In the genomic region with DNA sequence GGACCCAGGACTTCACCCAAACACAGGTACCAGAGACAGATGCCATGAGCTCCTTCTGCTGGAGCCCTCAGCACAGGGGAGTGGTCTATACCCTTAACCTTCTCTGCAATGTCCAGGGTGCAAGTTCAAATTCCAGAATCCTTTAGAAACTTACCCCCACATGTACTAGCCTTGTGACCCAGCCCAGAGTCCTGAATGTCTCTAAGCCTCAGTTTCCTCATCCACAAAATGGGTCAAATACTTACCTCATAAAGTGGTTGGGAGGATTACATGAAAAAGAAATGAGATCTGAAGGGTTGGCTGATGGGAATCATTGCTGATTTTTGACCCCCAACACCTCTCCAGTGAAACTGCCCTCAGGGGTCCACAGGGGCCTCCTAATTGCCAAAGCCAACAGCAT, we compare ENCODE assay signal across 19 cellular contexts. TPM values are rescaled to one million over a fixed set of nuclear protein-coding genes. Genes with fewer than 3 reads are reported as not detected.
DNase-seq lines count a peak whose midpoint lies in the region; ATAC-seq and TF ChIP-seq lines count a peak whose summit lies in the region.
"Had no signal": no experiment of that assay in that cellular context is flagged by ENCODE, and none has a peak within 500 bp of the region (broad histone marks: within the 10 kb centered on the region; RNA-seq: fewer than 3 reads in every experiment).

No MANE protein-coding gene starts in this region.

- H3K4me3 Mint-ChIP-seq in T-helper 2 cell treated with Interferon-gamma antibody and Interleukin-4, amounts not matched to agents 5 μg/mL and 100 μg/mL, for 36 hours = peak overlapping the region; percentile 88
- H3K4me3 Mint-ChIP-seq in activated CD8-positive, alpha-beta T cell treated with anti-CD3 and anti-CD28 coated beads for 36 hours = no peak overlapping the region
- peak overlapping the region in 7 of 10 donors; percentile 39 to 84 (median 78) for H3K4me3 Mint-ChIP-seq in naive thymus-derived CD4-positive, alpha-beta T cell
- H3K4me3 Mint-ChIP-seq: mesothelial cell of epicardium, WTC11 had no signal

- H3K27ac Mint-ChIP-seq in T-helper 2 cell treated with Interferon-gamma antibody and Interleukin-4, amounts not matched to agents 5 μg/mL and 100 μg/mL, for 36 hours = peak overlapping the region; percentile 64
- peak overlapping the region; percentile 100 for H3K27ac Mint-ChIP-seq in activated CD8-positive, alpha-beta T cell treated with anti-CD3 and anti-CD28 coated beads for 36 hours
- peak overlapping the region; percentile 90 to 98 (median 95) for H3K27ac Mint-ChIP-seq in naive thymus-derived CD4-positive, alpha-beta T cell
- H3K27ac Mint-ChIP-seq: WTC11 had no signal

- H3K36me3 Mint-ChIP-seq in T-helper 2 cell treated with Interferon-gamma antibody and Interleukin-4, amounts not matched to agents 5 μg/mL and 100 μg/mL, for 36 hours (ENCODE audit: low read depth) = peaks cover 78% of the 10 kb centered on the region
- H3K36me3 Mint-ChIP-seq in activated CD8-positive, alpha-beta T cell treated with anti-CD3 and anti-CD28 coated beads for 36 hours (ENCODE audit: low read depth) = peaks cover 74% of the 10 kb centered on the region
- peaks cover 0 to 47% (median 14%) of the 10 kb centered on the region in 5 donors for H3K36me3 Mint-ChIP-seq in naive thymus-derived CD4-positive, alpha-beta T cell

- H3K4me1 ChIP-seq in naive thymus-derived CD4-positive, alpha-beta T cell (ENCODE audit: control insufficient read depth in 2 of 2, insufficient read depth in 2 of 2, low read length in 2 of 2) = peaks cover 74 to 81% of the 10 kb centered on the region in 2 donors

- H3K4me3 ChIP-seq in GM12864 (ENCODE audit: low read depth, low read length) = peak overlapping the region; percentile 48
- H3K4me3 ChIP-seq in naive thymus-derived CD4-positive, alpha-beta T cell (ENCODE audit: low read length) = no peak overlapping the region
- H3K4me3 ChIP-seq: sigmoid colon, tibial nerve had no signal

- ATAC-seq in activated CD8-positive, alpha-beta T cell treated with anti-CD3 and anti-CD28 coated beads for 36 hours = no peak
- no peak for ATAC-seq in naive thymus-derived CD4-positive, alpha-beta T cell
- ATAC-seq in HG03565 (IDR thresholded peaks at IDR 0.05; ENCODE audit: unreplicated experiment) = no peak
- ATAC-seq: left cardiac atrium, WTC11 had no signal

- CTCF ChIA-PET in activated CD8-positive, alpha-beta T cell treated with anti-CD3 and anti-CD28 coated beads for 36 hours (lab: Charles Lee) = interaction anchor here (1.0 kb wide), 1 partner anchor 83 kb away, joined by 3 read pairs; no protein-coding TSS in a partner anchor
- CTCF ChIA-PET in naive thymus-derived CD4-positive, alpha-beta T cell (lab: Charles Lee) = interaction anchor here (0.6 to 0.7 kb wide), 2 partner anchors 17 to 27 kb away, joined by 3 read pairs; no protein-coding TSS in a partner anchor

- H3K9me3 Mint-ChIP-seq in T-helper 2 cell treated with Interferon-gamma antibody and Interleukin-4, amounts not matched to agents 5 μg/mL and 100 μg/mL, for 36 hours = no peaks in the 10 kb centered on the region
- H3K9me3 Mint-ChIP-seq in activated CD8-positive, alpha-beta T cell treated with anti-CD3 and anti-CD28 coated beads for 36 hours = no peaks in the 10 kb centered on the region
- no peaks in the 10 kb centered on the region for H3K9me3 Mint-ChIP-seq in naive thymus-derived CD4-positive, alpha-beta T cell
- H3K9me3 Mint-ChIP-seq: mesothelial cell of epicardium, WTC11 had no signal

- intact Hi-C loops in activated CD8-positive, alpha-beta T cell treated with anti-CD3 and anti-CD28 coated beads for 36 hours (cut with micrococcal nuclease) = no loop called here
- intact Hi-C loops in naive thymus-derived CD4-positive, alpha-beta T cell (cut with micrococcal nuclease) = no loop called here

- POLR2A ChIA-PET in activated CD8-positive, alpha-beta T cell treated with anti-CD3 and anti-CD28 coated beads for 36 hours (lab: Charles Lee) = interaction anchor here (0.6 to 2.6 kb wide), 4 partner anchors 11 to 82 kb away, joined by 3 to 11 read pairs (median 4); no protein-coding TSS in a partner anchor
- POLR2A ChIA-PET in naive thymus-derived CD4-positive, alpha-beta T cell (lab: Charles Lee) = interaction anchor here (0.9 to 3.0 kb wide), 4 partner anchors 17 to 47 kb away, joined by 3 to 26 read pairs (median 4); partner anchors contain the start of gene COTL1

- peaks cover 76% of the 10 kb centered on the region for H3K4me1 Mint-ChIP-seq in T-helper 2 cell treated with Interferon-gamma antibody and Interleukin-4, amounts not matched to agents 5 μg/mL and 100 μg/mL, for 36 hours (ENCODE audit: low read depth)
- peaks cover 87% of the 10 kb centered on the region for H3K4me1 Mint-ChIP-seq in activated CD8-positive, alpha-beta T cell treated with anti-CD3 and anti-CD28 coated beads for 36 hours (ENCODE audit: low read depth)
- peaks cover 66 to 90% (median 82%) of the 10 kb centered on the region in 7 donors for H3K4me1 Mint-ChIP-seq in naive thymus-derived CD4-positive, alpha-beta T cell

- H3K36me3 ChIP-seq in naive thymus-derived CD4-positive, alpha-beta T cell (ENCODE audit: control insufficient read depth in 2 of 3, insufficient read depth in 3 of 3, low read length in 3 of 3) = peaks cover 0 to 8% (median 0%) of the 10 kb centered on the region in 3 experiments
- H3K36me3 ChIP-seq: sigmoid colon had no signal

- H3K27me3 Mint-ChIP-seq in T-helper 2 cell treated with Interferon-gamma antibody and Interleukin-4, amounts not matched to agents 5 μg/mL and 100 μg/mL, for 36 hours (ENCODE audit: low read depth) = no peaks in the 10 kb centered on the region
- no peaks in the 10 kb centered on the region for H3K27me3 Mint-ChIP-seq in activated CD8-positive, alpha-beta T cell treated with anti-CD3 and anti-CD28 coated beads for 36 hours
- H3K27me3 Mint-ChIP-seq in naive thymus-derived CD4-positive, alpha-beta T cell = peaks cover 0 to 4% (median 0%) of the 10 kb centered on the region in 5 donors

- H3K27me3 ChIP-seq in naive thymus-derived CD4-positive, alpha-beta T cell (ENCODE audit: control insufficient read depth in 2 of 2, insufficient read depth in 2 of 2, low read length in 2 of 2) = no peaks in the 10 kb centered on the region
- H3K27me3 ChIP-seq: sigmoid colon, tibial nerve had no signal

- DNase-seq in T-helper 2 cell treated with Interferon-gamma antibody and Interleukin-4, amounts not matched to agents 5 μg/mL and 100 μg/mL, for 36 hours (ENCODE audit: low spot score) = no peak
- DNase-seq in T-helper 2 cell (no peak), GM12864 (ENCODE audit: low read depth) (no peak), NCI-H82 treated with DMSO at 0.1 percent for 48 hours (lab: John Stamatoyannopoulos, UW; ENCODE audit: unreplicated experiment) (no peak)
- DNase-seq in activated CD8-positive, alpha-beta T cell treated with anti-CD3 and anti-CD28 coated beads for 36 hours = no peak
- DNase-seq in naive thymus-derived CD4-positive, alpha-beta T cell = no peak
- DNase-seq in stimulated activated naive CD4-positive, alpha-beta T cell treated with Interleukin-2 at 50 U/mL for 16 hours (lab: John Stamatoyannopoulos, UW) = no peak
- DNase-seq: 8988T; anterior cingulate cortex; hypothalamus; left cardiac atrium; NCI-H1105; sigmoid colon; stimulated activated CD4-positive, alpha-beta T cell treated with anti-CD3 and anti-CD28 coated beads, Interleukin-2, amount 100 ng/mL, for 48 hours had no signal

- H3K27ac ChIP-seq in naive thymus-derived CD4-positive, alpha-beta T cell (ENCODE audit: low read depth, low read length) = peak overlapping the region; percentile 69
- H3K27ac ChIP-seq: KMS-11, sigmoid colon had no signal

- no peak for TF ChIP-seq CTCF in GM12864 (IDR thresholded peaks at IDR 0.05; ENCODE audit: low read depth, low read length, missing control alignments)
- no peak for TF ChIP-seq CTCF in activated CD8-positive, alpha-beta T cell treated with anti-CD3 and anti-CD28 coated beads for 36 hours (IDR thresholded peaks at IDR 0.05)

- no peaks in the 10 kb centered on the region for H3K9me3 ChIP-seq in naive thymus-derived CD4-positive, alpha-beta T cell (ENCODE audit: control insufficient read depth in 2 of 3, low read length in 3 of 3)
- H3K9me3 ChIP-seq: sigmoid colon, tibial nerve had no signal

RNA-seq across cellular contexts. Expression of gene COTL1, which starts 21.7 kb away (rescaled TPM):
- total RNA-seq in activated CD8-positive, alpha-beta T cell treated with anti-CD3 and anti-CD28 coated beads for 36 hours = 100 to 1,000 TPM; 664 to 677 TPM
- total RNA-seq in naive thymus-derived CD4-positive, alpha-beta T cell = 100 to 1,000 TPM in 3 of 5 experiments, 10 to 100 TPM in 2; 84.2 to 704 (median 172) TPM
- 100 to 1,000 TPM; 268 to 344 TPM for polyA plus RNA-seq in naive thymus-derived CD4-positive, alpha-beta T cell

RNA-seq across cellular contexts. Expression of gene KLHL36, which starts 52.1 kb away (rescaled TPM):
- total RNA-seq in activated CD8-positive, alpha-beta T cell treated with anti-CD3 and anti-CD28 coated beads for 36 hours = 10 to 100 TPM; 41.0 to 44.0 TPM
- 100 to 1,000 TPM in 2 of 5 experiments, 10 to 100 TPM in 3; 51.8 to 161 (median 97.8) TPM for total RNA-seq in naive thymus-derived CD4-positive, alpha-beta T cell
- polyA plus RNA-seq in naive thymus-derived CD4-positive, alpha-beta T cell = 10 to 100 TPM; 45.8 to 73.7 TPM
